9 cellular contexts compared by ENCODE assay signal in the genomic region with DNA sequence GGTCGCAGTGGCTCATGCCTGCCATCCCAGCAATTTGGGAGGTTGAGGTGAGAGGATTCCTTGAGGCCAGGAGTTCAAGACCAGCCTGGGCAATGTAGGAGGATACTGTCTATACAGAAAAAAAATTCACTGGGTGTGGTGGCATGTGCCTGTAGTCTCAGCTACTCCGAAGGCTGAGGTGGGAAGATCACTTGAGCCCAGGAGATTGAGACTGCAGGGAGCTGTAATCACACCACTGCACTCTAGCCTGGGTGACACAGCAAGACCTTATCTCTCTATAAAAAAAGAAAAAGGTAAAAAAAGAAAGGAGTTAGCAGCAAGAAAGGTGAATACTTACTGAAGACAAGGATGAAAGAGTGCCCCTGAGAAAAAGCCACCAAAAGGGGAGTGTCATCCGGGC.
"Had no signal": no experiment of that assay in that cellular context is flagged by ENCODE, and none has a peak within 500 bp of the region (broad histone marks: within the 10 kb centered on the region; RNA-seq: fewer than 3 reads in every experiment).

No MANE protein-coding gene starts in this region.

- DNase-seq: GM23248, GOT3, H7, HFFc6, KG1 had no signal

- ATAC-seq: HCT116, HepG2 had no signal

- FAIRE-seq: HepG2 had no signal

- H3K9me3 ChIP-seq: HAP-1 had no signal

- H2AFZ ChIP-seq: GM23248 had no signal

- H3K4me3 ChIP-seq: GM23248, HAP-1 had no signal

- H3K9ac ChIP-seq: GM23248 had no signal

- H3K27ac ChIP-seq: GM23248, HL-60 had no signal

- H3K36me3 ChIP-seq: HAP-1 had no signal
